Comparison of ENCODE assay signal across 2 cellular contexts in the genomic region with DNA sequence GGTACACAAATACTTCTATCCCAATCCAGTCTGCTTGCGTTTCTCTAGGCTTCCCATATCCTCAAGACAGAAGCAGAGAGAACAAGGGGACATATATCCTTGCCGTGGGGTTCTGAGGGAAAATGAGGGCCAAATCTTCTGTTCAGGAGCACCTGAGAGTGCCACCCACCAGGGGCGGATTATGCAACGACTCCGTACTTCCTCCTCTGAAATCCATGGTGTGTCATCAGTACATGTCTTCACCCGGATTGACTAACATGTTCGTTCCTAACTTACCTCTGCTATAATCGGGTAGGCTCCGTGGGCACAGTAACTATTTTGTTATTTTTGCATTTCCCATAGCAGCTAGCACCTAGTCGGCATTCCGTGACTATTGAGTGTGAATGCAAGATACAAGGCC.
TF ChIP-seq lines count a peak whose summit lies in the region.

No MANE protein-coding gene starts in this region.

TF ChIP-seq in IMR-90, 13 proteins besides CTCF, POLR2A, EP300 and RAD21:
- TF ChIP-seq FOS (IDR thresholded peaks at IDR 0.05; ENCODE audit: low read depth, low read length): no peak
- TF ChIP-seq, protein P1, sequence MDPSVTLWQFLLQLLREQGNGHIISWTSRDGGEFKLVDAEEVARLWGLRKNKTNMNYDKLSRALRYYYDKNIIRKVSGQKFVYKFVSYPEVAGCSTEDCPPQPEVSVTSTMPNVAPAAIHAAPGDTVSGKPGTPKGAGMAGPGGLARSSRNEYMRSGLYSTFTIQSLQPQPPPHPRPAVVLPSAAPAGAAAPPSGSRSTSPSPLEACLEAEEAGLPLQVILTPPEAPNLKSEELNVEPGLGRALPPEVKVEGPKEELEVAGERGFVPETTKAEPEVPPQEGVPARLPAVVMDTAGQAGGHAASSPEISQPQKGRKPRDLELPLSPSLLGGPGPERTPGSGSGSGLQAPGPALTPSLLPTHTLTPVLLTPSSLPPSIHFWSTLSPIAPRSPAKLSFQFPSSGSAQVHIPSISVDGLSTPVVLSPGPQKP (IDR thresholded peaks at IDR 0.05; ENCODE audit: borderline replicate concordance, low read depth, low read length): no peak
- no peak for TF ChIP-seq NFE2L2 (IDR thresholded peaks at IDR 0.05; ENCODE audit: low read depth, low read length)
- no peak for TF ChIP-seq CHD1 (IDR thresholded peaks at IDR 0.05; ENCODE audit: low read depth, low read length)
- TF ChIP-seq RCOR1 (IDR thresholded peaks at IDR 0.05; ENCODE audit: insufficient replicate concordance, low read length): no peak
- TF ChIP-seq BHLHE40 (IDR thresholded peaks at IDR 0.05; ENCODE audit: low read depth, low read length): no peak
- TF ChIP-seq, protein P2, sequence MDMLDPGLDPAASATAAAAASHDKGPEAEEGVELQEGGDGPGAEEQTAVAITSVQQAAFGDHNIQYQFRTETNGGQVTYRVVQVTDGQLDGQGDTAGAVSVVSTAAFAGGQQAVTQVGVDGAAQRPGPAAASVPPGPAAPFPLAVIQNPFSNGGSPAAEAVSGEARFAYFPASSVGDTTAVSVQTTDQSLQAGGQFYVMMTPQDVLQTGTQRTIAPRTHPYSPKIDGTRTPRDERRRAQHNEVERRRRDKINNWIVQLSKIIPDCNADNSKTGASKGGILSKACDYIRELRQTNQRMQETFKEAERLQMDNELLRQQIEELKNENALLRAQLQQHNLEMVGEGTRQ (IDR thresholded peaks at IDR 0.05; ENCODE audit: low read depth, low read length): no peak
- no peak for TF ChIP-seq MAZ (IDR thresholded peaks at IDR 0.05; ENCODE audit: borderline replicate concordance, low read depth, low read length)
- TF ChIP-seq CEBPB (IDR thresholded peaks at IDR 0.05; ENCODE audit: low read depth, low read length): no peak
- TF ChIP-seq RFX5 (IDR thresholded peaks at IDR 0.05; ENCODE audit: low read depth, low read length): no peak
- TF ChIP-seq MAFK (IDR thresholded peaks at IDR 0.05; ENCODE audit: low read depth, low read length): no peak
- TF ChIP-seq MXI1 (IDR thresholded peaks at IDR 0.05; ENCODE audit: borderline replicate concordance, low read depth, low read length): no peak
- no peak for TF ChIP-seq SMC3 (IDR thresholded peaks at IDR 0.05; ENCODE audit: low read depth, low read length)
TF ChIP-seq in IMR-90: peak in this region for 0.

TF ChIP-seq in K562, 482 proteins besides CTCF, POLR2A, EP300 and RAD21:
- TF ChIP-seq CEBPG (CRISPR knock-in tag; IDR thresholded peaks at IDR 0.05) (no peak), CEBPG (tag; conservative IDR thresholded peaks at IDR 0.05 in 1 of 2, IDR thresholded peaks at IDR 0.05 in 1 of 2) (peak in 1 of 2 experiments; percentile 80; a peak in 3 of 4 replicates), ZNF212 (CRISPR knock-in tag; IDR thresholded peaks at IDR 0.05) (no peak), MCM3 (IDR thresholded peaks at IDR 0.05) (no peak), CEBPB (tag; IDR thresholded peaks at IDR 0.05) (peak; percentile 77)
